ENCODE assay signal across 8 cellular contexts in the genomic region with DNA sequence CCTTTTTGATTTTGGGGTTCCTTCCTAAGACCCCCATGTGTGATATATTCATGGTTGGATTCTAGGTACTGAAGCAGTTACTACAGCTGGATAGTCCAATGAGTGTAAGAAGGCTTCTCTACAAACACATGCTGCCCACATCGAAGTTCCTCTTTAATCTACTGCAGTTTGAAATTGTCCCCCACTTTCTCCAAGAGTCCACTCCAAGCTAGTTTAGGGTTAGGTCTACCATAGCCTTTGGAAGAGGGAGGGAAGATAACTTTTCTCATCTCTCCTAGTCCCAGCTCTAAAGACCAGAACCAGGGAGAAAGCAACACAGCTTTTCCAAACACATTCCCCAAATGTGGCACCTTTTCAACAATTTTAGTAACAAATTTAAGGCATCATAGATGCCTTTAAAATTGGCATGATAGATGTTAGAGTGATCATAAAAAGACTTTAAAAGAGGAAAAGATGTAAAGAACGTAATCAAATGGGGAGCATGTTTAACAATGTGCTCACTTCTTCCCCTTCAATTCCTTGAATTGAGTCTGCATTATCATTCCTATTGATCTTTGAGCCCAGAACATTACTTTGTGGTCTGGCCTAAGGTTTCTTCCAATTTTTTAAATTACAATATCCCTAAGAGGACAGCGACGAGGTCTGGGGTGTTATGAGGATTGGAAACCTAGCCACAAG. TPM values are rescaled to one million over a fixed set of nuclear protein-coding genes. Genes with fewer than 3 reads are reported as not detected.
DNase-seq lines count a peak whose midpoint lies in the region; ATAC-seq and TF ChIP-seq lines count a peak whose summit lies in the region.

No MANE protein-coding gene starts in this region.

- CTCF ChIA-PET in Panc1 (lab: Charles Lee): no interaction called here

- no peaks in the 10 kb centered on the region for H3K9me3 ChIP-seq in ES-I3 (ENCODE audit: control insufficient read depth, insufficient read depth, low read length)
- H3K9me3 ChIP-seq in Panc1 (ENCODE audit: control insufficient read depth, insufficient read depth, low read depth, low read length): no peaks in the 10 kb centered on the region
- no peaks in the 10 kb centered on the region for H3K9me3 ChIP-seq in psoas muscle

- DNase-seq in Panc1 (ENCODE audit: low read depth, low spot score) (no peak), endothelial cell (ENCODE audit: low spot score) (no peak), psoas muscle (no peak), SHP77 (lab: John Stamatoyannopoulos, UW) (no peak), NCI-H1105 (lab: John Stamatoyannopoulos, UW) (no peak), SKM-1 treated with dmso at 0.1 percent for 144 hours (lab: John Stamatoyannopoulos, UW; ENCODE audit: unreplicated experiment) (no peak), GM19238 (ENCODE audit: insufficient read length, low spot score) (no peak)

- H3K27me3 ChIP-seq in Panc1 (ENCODE audit: control insufficient read depth, insufficient read depth, low read length) (no peaks in the 10 kb centered on the region), psoas muscle (ENCODE audit: insufficient read depth in 3 of 3, low read length in 2 of 3) (no peaks in the 10 kb centered on the region)

- in situ Hi-C loops in Panc1 (cut with HindIII; ENCODE audit: low pct_unique_long_range_greater_than_20kb, low sequenced_read_pairs): no loop called here

- BruUV-seq in Panc1 (replicated peaks; lab: Mats Ljungman, UMichigan): TSS peak; percentile 76

- H3K9me3 Mint-ChIP-seq in endothelial cell (ENCODE audit: unreplicated experiment): no peaks in the 10 kb centered on the region

- peak overlapping the region; percentile 94 to 98 for H3K4me3 ChIP-seq in Panc1 (ENCODE audit: low read depth in 2 of 2, low read length in 2 of 2)
- H3K4me3 ChIP-seq in psoas muscle: peak overlapping the region; percentile 75

- H3K4me3 Mint-ChIP-seq in endothelial cell (ENCODE audit: unreplicated experiment): peak overlapping the region; percentile 98

- ATAC-seq in Panc1 (no peak), psoas muscle (no peak)

- H3K9ac ChIP-seq in ES-I3 (ENCODE audit: low read depth, low read length): peak overlapping the region; percentile 93

- peaks cover 6% of the 10 kb centered on the region; the same call in 1 of the 2 replicates for H3K4me1 ChIP-seq in ES-I3 (ENCODE audit: insufficient read depth, low read length)
- peaks cover 18% of the 10 kb centered on the region for H3K4me1 ChIP-seq in Panc1 (ENCODE audit: control insufficient read depth, insufficient read depth, low read length)
- no peaks in the 10 kb centered on the region for H3K4me1 ChIP-seq in psoas muscle

- H3K4me1 Mint-ChIP-seq in endothelial cell (ENCODE audit: unreplicated experiment): peaks cover 8% of the 10 kb centered on the region

- WGBS in psoas muscle, 3 donors: 88 to 91% (median 89%) methylated on average over 4 of the region's 4 CpGs

- H3K27me3 Mint-ChIP-seq in endothelial cell (ENCODE audit: unreplicated experiment): peaks cover 3% of the 10 kb centered on the region

- intact Hi-C loops in Panc1 (cut with micrococcal nuclease; ENCODE audit: unreplicated experiment) (no loop called here), psoas muscle (cut with DNase I) (loop anchor here (5.0 to 10.0 kb wide), 4 partner anchors 202 to 332 kb away; a partner anchor contains a TSS)

- TF ChIP-seq CTCF in Panc1 (IDR thresholded peaks at IDR 0.05) (no peak), endothelial cell (IDR thresholded peaks at IDR 0.05; ENCODE audit: unreplicated experiment) (no peak), psoas muscle (IDR thresholded peaks at IDR 0.05) (no peak)

- POLR2A ChIA-PET in Panc1 (lab: Charles Lee): no interaction called here

- no peaks in the 10 kb centered on the region for H3K36me3 Mint-ChIP-seq in endothelial cell (ENCODE audit: low read depth, unreplicated experiment)

- H3K27ac ChIP-seq in Panc1 (ENCODE audit: low read length): peak overlapping the region; percentile 95
- peak overlapping the region; percentile 91 for H3K27ac ChIP-seq in psoas muscle

- peak overlapping the region; percentile 97 for H3K27ac Mint-ChIP-seq in endothelial cell (ENCODE audit: unreplicated experiment)

- H3K36me3 ChIP-seq in ES-I3 (ENCODE audit: insufficient read depth, low read length) (no peaks in the 10 kb centered on the region), Panc1 (ENCODE audit: control insufficient read depth, insufficient read depth, low read length) (peaks cover 13% of the 10 kb centered on the region), psoas muscle (ENCODE audit: insufficient read depth in 1 of 2, low read depth in 1 of 2) (no peaks in the 10 kb centered on the region)

RNA-seq across cellular contexts. Expression of a gene that starts 1.0 kb away (rescaled TPM):
- total RNA-seq in Panc1 (2021; ENCODE audit: unreplicated experiment) (26.3 TPM), endothelial cell (ENCODE audit: unreplicated experiment) (6.5 TPM), psoas muscle (under 1 TPM in 1 of 4 donors, not detected in 3; 0.32 TPM)
- 4.7 TPM for polyA plus RNA-seq in Panc1 (2012; ENCODE audit: insufficient read length)
- polyA plus RNA-seq in psoas muscle: under 1 TPM in 2 of 3 donors, not detected in 1; 0.06 to 0.17 TPM
